1 cellular context compared by ENCODE assay signal in the genomic region with DNA sequence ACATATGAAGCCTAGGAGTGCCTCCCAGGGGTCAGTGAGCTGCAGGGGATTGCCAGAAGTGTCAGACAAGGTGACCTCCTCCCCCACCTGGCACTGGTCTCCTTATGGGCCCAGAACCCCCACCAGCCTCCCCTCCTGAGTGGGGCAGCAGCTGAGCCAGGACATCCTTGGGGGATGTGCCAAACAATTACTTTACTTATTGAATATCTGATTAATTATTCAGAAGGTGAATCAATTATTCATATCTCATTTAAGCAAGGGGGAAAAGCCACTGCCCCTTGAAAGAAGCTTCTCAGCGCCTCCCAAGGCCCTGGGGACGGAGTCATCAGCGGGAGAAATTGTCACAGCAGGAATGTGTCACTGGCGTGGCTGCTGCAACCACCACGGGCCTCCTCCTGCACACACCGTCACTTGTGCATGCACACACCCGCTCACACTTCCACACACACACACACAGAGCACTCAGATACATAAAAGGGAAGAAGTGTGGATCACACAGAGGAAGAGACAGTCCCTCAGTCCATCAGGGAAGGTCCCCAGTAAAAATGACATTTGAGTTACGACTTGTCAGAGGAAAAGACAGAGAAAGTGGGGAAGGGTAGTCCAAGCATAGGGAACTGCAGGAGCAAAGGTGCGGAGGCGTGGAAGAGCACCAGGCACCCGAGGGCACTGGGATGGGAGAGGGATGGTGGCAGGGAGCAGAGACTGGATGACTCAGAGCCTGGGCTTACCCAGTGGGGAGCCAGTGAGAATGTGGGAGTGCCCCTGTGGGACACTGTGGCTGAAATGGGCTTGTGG.
TF ChIP-seq lines count a peak whose summit lies in the region.

No MANE protein-coding gene starts in this region.

TF ChIP-seq in A549, 52 proteins besides CTCF, POLR2A, EP300 and RAD21 (continued from another document):
- TF ChIP-seq HMGXB4 (CRISPR knock-in tag; IDR thresholded peaks at IDR 0.05; ENCODE audit: borderline replicate concordance) (no peak), HDAC2 (IDR thresholded peaks at IDR 0.05) (no peak), RNF2 (IDR thresholded peaks at IDR 0.05; ENCODE audit: borderline replicate concordance, low read depth) (no peak), MYC (IDR thresholded peaks at IDR 0.05; ENCODE audit: borderline replicate concordance, low read length) (no peak), ZFP36 (IDR thresholded peaks at IDR 0.05; ENCODE audit: borderline replicate concordance, partially characterized antibody) (no peak)
- TF ChIP-seq, protein P1, sequence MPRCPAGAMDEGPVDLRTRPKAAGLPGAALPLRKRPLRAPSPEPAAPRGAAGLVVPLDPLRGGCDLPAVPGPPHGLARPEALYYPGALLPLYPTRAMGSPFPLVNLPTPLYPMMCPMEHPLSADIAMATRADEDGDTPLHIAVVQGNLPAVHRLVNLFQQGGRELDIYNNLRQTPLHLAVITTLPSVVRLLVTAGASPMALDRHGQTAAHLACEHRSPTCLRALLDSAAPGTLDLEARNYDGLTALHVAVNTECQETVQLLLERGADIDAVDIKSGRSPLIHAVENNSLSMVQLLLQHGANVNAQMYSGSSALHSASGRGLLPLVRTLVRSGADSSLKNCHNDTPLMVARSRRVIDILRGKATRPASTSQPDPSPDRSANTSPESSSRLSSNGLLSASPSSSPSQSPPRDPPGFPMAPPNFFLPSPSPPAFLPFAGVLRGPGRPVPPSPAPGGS (IDR thresholded peaks at IDR 0.05), result no peak
- TF ChIP-seq, protein P2, sequence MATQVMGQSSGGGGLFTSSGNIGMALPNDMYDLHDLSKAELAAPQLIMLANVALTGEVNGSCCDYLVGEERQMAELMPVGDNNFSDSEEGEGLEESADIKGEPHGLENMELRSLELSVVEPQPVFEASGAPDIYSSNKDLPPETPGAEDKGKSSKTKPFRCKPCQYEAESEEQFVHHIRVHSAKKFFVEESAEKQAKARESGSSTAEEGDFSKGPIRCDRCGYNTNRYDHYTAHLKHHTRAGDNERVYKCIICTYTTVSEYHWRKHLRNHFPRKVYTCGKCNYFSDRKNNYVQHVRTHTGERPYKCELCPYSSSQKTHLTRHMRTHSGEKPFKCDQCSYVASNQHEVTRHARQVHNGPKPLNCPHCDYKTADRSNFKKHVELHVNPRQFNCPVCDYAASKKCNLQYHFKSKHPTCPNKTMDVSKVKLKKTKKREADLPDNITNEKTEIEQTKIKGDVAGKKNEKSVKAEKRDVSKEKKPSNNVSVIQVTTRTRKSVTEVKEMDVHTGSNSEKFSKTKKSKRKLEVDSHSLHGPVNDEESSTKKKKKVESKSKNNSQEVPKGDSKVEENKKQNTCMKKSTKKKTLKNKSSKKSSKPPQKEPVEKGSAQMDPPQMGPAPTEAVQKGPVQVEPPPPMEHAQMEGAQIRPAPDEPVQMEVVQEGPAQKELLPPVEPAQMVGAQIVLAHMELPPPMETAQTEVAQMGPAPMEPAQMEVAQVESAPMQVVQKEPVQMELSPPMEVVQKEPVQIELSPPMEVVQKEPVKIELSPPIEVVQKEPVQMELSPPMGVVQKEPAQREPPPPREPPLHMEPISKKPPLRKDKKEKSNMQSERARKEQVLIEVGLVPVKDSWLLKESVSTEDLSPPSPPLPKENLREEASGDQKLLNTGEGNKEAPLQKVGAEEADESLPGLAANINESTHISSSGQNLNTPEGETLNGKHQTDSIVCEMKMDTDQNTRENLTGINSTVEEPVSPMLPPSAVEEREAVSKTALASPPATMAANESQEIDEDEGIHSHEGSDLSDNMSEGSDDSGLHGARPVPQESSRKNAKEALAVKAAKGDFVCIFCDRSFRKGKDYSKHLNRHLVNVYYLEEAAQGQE (IDR thresholded peaks at IDR 0.05), result no peak
TF ChIP-seq in A549: peak in this region for 0.
